In the genomic region with DNA sequence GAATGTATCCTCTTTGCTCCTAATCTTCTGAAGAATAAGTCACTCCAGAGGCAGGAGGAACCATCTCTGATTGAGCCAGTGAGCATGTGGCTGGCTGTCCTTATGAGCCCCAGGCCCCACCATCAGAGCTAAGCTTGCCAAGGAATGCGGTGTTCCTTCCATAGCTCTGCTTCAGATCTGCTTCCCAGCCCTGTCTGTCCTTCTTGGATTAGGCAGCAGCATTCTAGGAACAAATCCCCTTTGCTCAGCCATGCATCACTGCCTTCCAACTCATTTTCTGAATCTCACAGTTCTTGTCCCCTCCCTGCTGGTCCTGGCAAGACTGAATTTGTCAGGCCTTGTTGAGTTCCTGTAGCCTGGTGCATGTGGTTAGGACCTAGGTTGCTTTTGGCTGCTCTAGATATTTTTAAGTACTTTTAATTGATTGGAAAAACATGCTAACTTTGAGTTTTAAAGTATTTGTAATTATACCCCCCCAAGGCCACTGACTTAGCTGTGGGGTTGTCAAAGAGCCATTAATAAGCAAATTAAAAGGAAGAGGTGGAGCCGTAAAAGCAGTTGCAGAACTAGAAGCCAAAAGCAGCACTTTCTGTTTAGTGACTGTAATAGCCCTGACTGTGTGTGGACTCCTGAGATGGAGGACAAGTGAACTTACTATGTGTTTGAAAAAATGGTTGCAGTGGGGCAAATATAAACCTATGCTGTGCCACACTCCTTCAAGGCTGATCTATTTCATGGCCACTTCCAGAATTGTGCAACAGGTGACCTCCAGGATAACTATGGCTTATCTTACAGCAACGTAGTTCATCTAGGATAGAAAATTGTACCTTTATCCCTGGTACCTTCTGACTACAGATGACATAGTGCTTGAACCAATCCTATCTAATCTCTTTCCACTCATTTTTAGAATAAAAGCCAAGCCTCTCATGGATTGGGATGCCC, we compare ENCODE assay signal across 11 cellular contexts.
A peak's percentile ranks its signal among the peaks of the same experiment; 100 is the strongest.
DNase-seq lines count a peak whose midpoint lies in the region; ATAC-seq and TF ChIP-seq lines count a peak whose summit lies in the region.
"Had no signal": no experiment of that assay in that cellular context is flagged by ENCODE, and none has a peak within 500 bp of the region (broad histone marks: within the 10 kb centered on the region; RNA-seq: fewer than 3 reads in every experiment).

No MANE protein-coding gene starts in this region.

- no peak overlapping the region for H3K4me3 Mint-ChIP-seq in activated CD8-positive, alpha-beta memory T cell treated with anti-CD3 and anti-CD28 coated beads, Interleukin-2, amount 10 ng/mL, durations not matched to agents 7 days and 5 days
- no peak overlapping the region for H3K4me3 Mint-ChIP-seq in natural killer cell

- peaks cover 13% of the 10 kb centered on the region for H3K4me1 Mint-ChIP-seq in activated CD8-positive, alpha-beta memory T cell treated with anti-CD3 and anti-CD28 coated beads, Interleukin-2, amount 10 ng/mL, durations not matched to agents 7 days and 5 days
- H3K4me1 Mint-ChIP-seq in natural killer cell: peaks cover 0 to 4% of the 10 kb centered on the region in 2 donors

- no peak for DNase-seq in Right ventricle myocardium superior
- DNase-seq in cardiac septum (ENCODE audit: low spot score): no peak
- peak in 1 of 2 donors; percentile 65 for DNase-seq in breast epithelium (ENCODE audit: low spot score in 2 of 2)
- no peak for DNase-seq in lung (ENCODE audit: low spot score)
- DNase-seq in NCI-H345 treated with DMSO at 0.1 percent for 48 hours (lab: John Stamatoyannopoulos, UW; ENCODE audit: unreplicated experiment): no peak
- DNase-seq in activated CD8-positive, alpha-beta memory T cell treated with anti-CD3 and anti-CD28 coated beads, Interleukin-2, amount 10 ng/mL, durations not matched to agents 7 days and 5 days: no peak
- no peak for DNase-seq in natural killer cell
- DNase-seq in NCI-H748 treated with DMSO at 0.1 percent for 48 hours (lab: John Stamatoyannopoulos, UW): no peak
- DNase-seq: ACHN; activated CD8-positive, alpha-beta memory T cell treated with anti-CD3 and anti-CD28 coated beads, Interleukin-2, amount 50 U/mL, for 48 hours; NCI-H1048 had no signal

- TF ChIP-seq CTCF in breast epithelium (IDR thresholded peaks at IDR 0.05) (no peak), lung (IDR thresholded peaks at IDR 0.05; ENCODE audit: control extremely low read depth, extremely low read depth) (no peak), natural killer cell (IDR thresholded peaks at IDR 0.05) (no peak)

- ATAC-seq in Right ventricle myocardium superior (ENCODE audit: poor library complexity) (peak; percentile 72), lung (ENCODE audit: insufficient read depth, low FRiP score) (peak; percentile 14), natural killer cell (no peak)
- ATAC-seq in activated CD8-positive, alpha-beta memory T cell treated with anti-CD3 and anti-CD28 coated beads, Interleukin-2, amount 10 ng/mL, durations not matched to agents 7 days and 5 days: no peak

- WGBS in lung, 2 donors: 57 to 73% methylated on average over 3 of the region's 3 CpGs

- H3K27me3 ChIP-seq in breast epithelium: no peaks in the 10 kb centered on the region
- H3K27me3 ChIP-seq in lung (ENCODE audit: control insufficient read depth, insufficient read depth): no peaks in the 10 kb centered on the region

- no peak overlapping the region for H3K27ac Mint-ChIP-seq in activated CD8-positive, alpha-beta memory T cell treated with anti-CD3 and anti-CD28 coated beads, Interleukin-2, amount 10 ng/mL, durations not matched to agents 7 days and 5 days
- no peak overlapping the region for H3K27ac Mint-ChIP-seq in natural killer cell

- H3K9me3 ChIP-seq in breast epithelium: no peaks in the 10 kb centered on the region
- H3K9me3 ChIP-seq in lung (ENCODE audit: control insufficient read depth in 2 of 2, insufficient read depth in 1 of 2, low read length in 1 of 2): peaks cover 0 to 2% of the 10 kb centered on the region in 2 donors

- H3K4me1 ChIP-seq in breast epithelium: peaks cover 0 to 6% of the 10 kb centered on the region in 2 donors
- peaks cover 0 to 2% of the 10 kb centered on the region in 2 donors for H3K4me1 ChIP-seq in lung (ENCODE audit: control insufficient read depth in 2 of 2, insufficient read depth in 2 of 2, low read length in 2 of 2)

- H3K4me3 ChIP-seq in breast epithelium (no peak overlapping the region), lung (no peak overlapping the region)

- intact Hi-C loops in Right ventricle myocardium superior (cut with DNase I) (no loop called here), cardiac septum (cut with DNase I) (no loop called here), breast epithelium (cut with DNase I; ENCODE audit: low total_unique reads) (no loop called here), natural killer cell (cut with micrococcal nuclease) (loop anchor here (10.0 kb wide), 1 partner anchor 137 kb away; no protein-coding TSS in a partner anchor)

- H3K36me3 ChIP-seq in breast epithelium (no peaks in the 10 kb centered on the region), lung (ENCODE audit: control insufficient read depth in 2 of 2, insufficient read depth in 2 of 2, low read length in 2 of 2) (no peaks in the 10 kb centered on the region)

- CTCF ChIA-PET in activated CD8-positive, alpha-beta memory T cell treated with anti-CD3 and anti-CD28 coated beads, Interleukin-2, amount 10 ng/mL, durations not matched to agents 7 days and 5 days (lab: Charles Lee): no interaction called here

- H3K9me3 Mint-ChIP-seq in activated CD8-positive, alpha-beta memory T cell treated with anti-CD3 and anti-CD28 coated beads, Interleukin-2, amount 10 ng/mL, durations not matched to agents 7 days and 5 days (ENCODE audit: low read depth): no peaks in the 10 kb centered on the region
- H3K9me3 Mint-ChIP-seq in natural killer cell: no peaks in the 10 kb centered on the region

- peaks cover 53% of the 10 kb centered on the region for H3K27me3 Mint-ChIP-seq in activated CD8-positive, alpha-beta memory T cell treated with anti-CD3 and anti-CD28 coated beads, Interleukin-2, amount 10 ng/mL, durations not matched to agents 7 days and 5 days
- no peaks in the 10 kb centered on the region for H3K27me3 Mint-ChIP-seq in natural killer cell (ENCODE audit: low read depth in 2 of 2)

- no peaks in the 10 kb centered on the region for H3K36me3 Mint-ChIP-seq in activated CD8-positive, alpha-beta memory T cell treated with anti-CD3 and anti-CD28 coated beads, Interleukin-2, amount 10 ng/mL, durations not matched to agents 7 days and 5 days
- H3K36me3 Mint-ChIP-seq in natural killer cell: no peaks in the 10 kb centered on the region

- peak overlapping the region; percentile 3 to 54 for H3K27ac ChIP-seq in breast epithelium
- peak overlapping the region in 1 of 2 donors; percentile 58 for H3K27ac ChIP-seq in lung (ENCODE audit: low read depth in 1 of 2, low read length in 1 of 2)

- TF ChIP-seq POLR2A in breast epithelium (IDR thresholded peaks at IDR 0.05): no peak

Comparison
In these comparisons a context has a peak if more than half of its experiments do, and no peak if none do; other contexts are left out.
1. ATAC-seq: peak in Right ventricle myocardium superior (single experiment) and lung (single experiment); none in activated CD8-positive, alpha-beta memory T cell treated with anti-CD3 and anti-CD28 coated beads, Interleukin-2, amount 10 ng/mL, durations not matched to agents 7 days and 5 days (single experiment) and natural killer cell (0 of 3).